In the genomic region with DNA sequence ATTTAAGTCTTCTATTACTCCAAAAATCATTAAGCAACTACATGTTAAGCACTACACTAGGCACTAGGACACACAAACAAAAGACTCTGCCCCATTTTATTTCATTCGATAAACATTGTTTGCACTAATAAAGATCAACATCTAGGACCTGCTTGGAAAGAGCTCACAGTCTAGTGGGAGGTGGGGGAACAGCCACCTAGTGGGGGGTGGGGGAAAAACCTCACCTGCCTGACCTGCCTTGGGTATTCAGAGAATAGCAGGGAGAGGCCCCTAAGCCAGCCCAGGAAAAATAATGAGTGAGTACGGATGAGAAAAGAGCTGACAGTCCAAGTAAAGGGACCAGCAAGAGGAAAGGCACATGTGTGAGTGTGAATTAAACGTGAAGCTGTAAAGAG, we compare ENCODE assay signal across 1 cellular context.
TF ChIP-seq lines count a peak whose summit lies in the region.

No MANE protein-coding gene starts in this region.

TF ChIP-seq in HCT116, 20 proteins besides CTCF, POLR2A, EP300 and RAD21 (continued from another document):
- TF ChIP-seq, protein P1, sequence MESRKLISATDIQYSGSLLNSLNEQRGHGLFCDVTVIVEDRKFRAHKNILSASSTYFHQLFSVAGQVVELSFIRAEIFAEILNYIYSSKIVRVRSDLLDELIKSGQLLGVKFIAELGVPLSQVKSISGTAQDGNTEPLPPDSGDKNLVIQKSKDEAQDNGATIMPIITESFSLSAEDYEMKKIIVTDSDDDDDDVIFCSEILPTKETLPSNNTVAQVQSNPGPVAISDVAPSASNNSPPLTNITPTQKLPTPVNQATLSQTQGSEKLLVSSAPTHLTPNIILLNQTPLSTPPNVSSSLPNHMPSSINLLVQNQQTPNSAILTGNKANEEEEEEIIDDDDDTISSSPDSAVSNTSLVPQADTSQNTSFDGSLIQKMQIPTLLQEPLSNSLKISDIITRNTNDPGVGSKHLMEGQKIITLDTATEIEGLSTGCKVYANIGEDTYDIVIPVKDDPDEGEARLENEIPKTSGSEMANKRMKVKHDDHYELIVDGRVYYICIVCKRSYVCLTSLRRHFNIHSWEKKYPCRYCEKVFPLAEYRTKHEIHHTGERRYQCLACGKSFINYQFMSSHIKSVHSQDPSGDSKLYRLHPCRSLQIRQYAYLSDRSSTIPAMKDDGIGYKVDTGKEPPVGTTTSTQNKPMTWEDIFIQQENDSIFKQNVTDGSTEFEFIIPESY (IDR thresholded peaks at IDR 0.05; ENCODE audit: extremely low read depth, insufficient replicate concordance, low read length), result no peak
- no peak for TF ChIP-seq ZFX (IDR thresholded peaks at IDR 0.05)
